Comparison of ENCODE assay signal across 18 cellular contexts in the genomic region with DNA sequence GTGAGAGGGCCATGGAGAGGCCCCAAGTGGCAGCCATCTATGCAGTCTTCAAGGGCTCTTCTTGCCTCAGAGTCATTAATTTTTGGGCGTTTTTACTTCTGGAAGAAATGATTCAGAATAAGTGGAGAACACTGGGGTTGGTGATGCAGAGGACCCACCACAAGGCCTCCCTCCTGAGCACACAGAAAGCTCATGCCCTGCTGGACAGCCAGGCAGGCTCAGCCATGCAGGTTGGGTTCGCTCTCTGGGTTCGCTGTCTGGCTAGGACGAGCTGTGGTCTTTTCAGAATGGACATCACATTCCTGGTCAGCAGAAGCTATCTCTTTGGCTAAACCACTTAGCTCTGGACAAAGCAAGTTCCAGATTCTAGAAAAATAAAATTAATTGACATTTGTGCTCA.
"Had no signal": no experiment of that assay in that cellular context is flagged by ENCODE, and none has a peak within 500 bp of the region (broad histone marks: within the 10 kb centered on the region; RNA-seq: fewer than 3 reads in every experiment).

No MANE protein-coding gene starts in this region.

- ATAC-seq: activated CD8-positive, alpha-beta memory T cell treated with anti-CD3 and anti-CD28 coated beads, Interleukin-2, amount 10 ng/mL, durations not matched to agents 7 days and 5 days; activated T-helper 17 cell treated with anti-CD3 and anti-CD28 coated beads, Interleukin-2, amount 50 U/mL, for 72 hours had no signal

- H3K27ac Mint-ChIP-seq: activated B cell treated with CpG ODN at 0.5 μM for 24 hours; activated CD4-positive, alpha-beta memory T cell treated with anti-CD3 and anti-CD28 coated beads for 36 hours; activated CD8-positive, alpha-beta memory T cell treated with anti-CD3 and anti-CD28 coated beads, Interleukin-2, amount 10 ng/mL, durations not matched to agents 7 days and 5 days; activated naive CD4-positive, alpha-beta T cell treated with anti-CD3 and anti-CD28 coated beads, Interleukin-2, amount 10 ng/mL, durations not matched to agents 7 days and 5 days; activated T-helper 17 cell treated with anti-CD3 and anti-CD28 coated beads, Interleukin-2, amount 50 U/mL, for 72 hours; immature natural killer cell; naive B cell had no signal

- H3K36me3 ChIP-seq: breast epithelium, upper lobe of right lung had no signal

- H3K27me3 Mint-ChIP-seq: activated CD4-positive, alpha-beta memory T cell treated with anti-CD3 and anti-CD28 coated beads for 36 hours had no signal

- H3K27ac ChIP-seq: upper lobe of right lung had no signal

- H3K9me3 ChIP-seq: breast epithelium, upper lobe of right lung had no signal

- DNase-seq: activated B cell treated with CpG ODN at 0.5 μM for 24 hours; activated CD4-positive, alpha-beta memory T cell treated with anti-CD3 and anti-CD28 coated beads for 36 hours; activated CD4-positive, alpha-beta T cell treated with anti-CD3 and anti-CD28 coated beads for 4 hours; activated CD8-positive, alpha-beta memory T cell treated with anti-CD3 and anti-CD28 coated beads, Interleukin-2, amount 10 ng/mL, durations not matched to agents 7 days and 5 days; activated naive CD4-positive, alpha-beta T cell treated with anti-CD3 and anti-CD28 coated beads, Interleukin-2, amount 10 ng/mL, durations not matched to agents 7 days and 5 days; activated T-cell treated with anti-CD3 and anti-CD28 coated beads, Interleukin-2, amount 50 U/mL, for 1 hour; cortex of kidney; effector CD4-positive, alpha-beta T cell; immature natural killer cell; kidney glomerular epithelial cell; naive B cell; stimulated activated CD4-positive, alpha-beta T cell treated with anti-CD3 and anti-CD28 coated beads, Interleukin-2, amount 100 ng/mL, for 24 hours; stimulated activated naive CD4-positive, alpha-beta T cell treated with Interleukin-2 at 50 U/mL for 16 hours; T-helper 1 cell; T-helper 9 cell; upper lobe of right lung had no signal

- H3K36me3 Mint-ChIP-seq: activated CD4-positive, alpha-beta memory T cell treated with anti-CD3 and anti-CD28 coated beads for 36 hours; activated CD8-positive, alpha-beta memory T cell treated with anti-CD3 and anti-CD28 coated beads, Interleukin-2, amount 10 ng/mL, durations not matched to agents 7 days and 5 days; activated naive CD4-positive, alpha-beta T cell treated with anti-CD3 and anti-CD28 coated beads, Interleukin-2, amount 10 ng/mL, durations not matched to agents 7 days and 5 days; immature natural killer cell; naive B cell had no signal

- H3K27me3 ChIP-seq: breast epithelium, upper lobe of right lung had no signal

- H3K4me1 Mint-ChIP-seq: activated B cell treated with CpG ODN at 0.5 μM for 24 hours; activated CD8-positive, alpha-beta memory T cell treated with anti-CD3 and anti-CD28 coated beads, Interleukin-2, amount 10 ng/mL, durations not matched to agents 7 days and 5 days; activated naive CD4-positive, alpha-beta T cell treated with anti-CD3 and anti-CD28 coated beads, Interleukin-2, amount 10 ng/mL, durations not matched to agents 7 days and 5 days; immature natural killer cell; naive B cell had no signal

- H3K4me3 Mint-ChIP-seq: activated B cell treated with CpG ODN at 0.5 μM for 24 hours; activated CD4-positive, alpha-beta memory T cell treated with anti-CD3 and anti-CD28 coated beads for 36 hours; activated CD8-positive, alpha-beta memory T cell treated with anti-CD3 and anti-CD28 coated beads, Interleukin-2, amount 10 ng/mL, durations not matched to agents 7 days and 5 days; activated naive CD4-positive, alpha-beta T cell treated with anti-CD3 and anti-CD28 coated beads, Interleukin-2, amount 10 ng/mL, durations not matched to agents 7 days and 5 days; activated T-helper 17 cell treated with anti-CD3 and anti-CD28 coated beads, Interleukin-2, amount 50 U/mL, for 72 hours; immature natural killer cell; naive B cell had no signal

- H3K4me3 ChIP-seq: breast epithelium, upper lobe of right lung had no signal

- H3K9me3 Mint-ChIP-seq: activated B cell treated with CpG ODN at 0.5 μM for 24 hours; activated CD4-positive, alpha-beta memory T cell treated with anti-CD3 and anti-CD28 coated beads for 36 hours; activated naive CD4-positive, alpha-beta T cell treated with anti-CD3 and anti-CD28 coated beads, Interleukin-2, amount 10 ng/mL, durations not matched to agents 7 days and 5 days; activated T-helper 17 cell treated with anti-CD3 and anti-CD28 coated beads, Interleukin-2, amount 50 U/mL, for 72 hours; immature natural killer cell had no signal

- H3K4me1 ChIP-seq: breast epithelium had no signal
